In genomic region chr14:74302634-74303569, GRCh38 we compare ENCODE assay signal across 1 cellular context.
A peak's percentile ranks its signal among the peaks of the same experiment; 100 is the strongest.
TF ChIP-seq lines count a peak whose summit lies in the region.

Gene ABCD4 (minus strand): TSS chr14:74302934. CDS start chr14:74302912, 22 bp downstream.

TF ChIP-seq in HepG2, 621 proteins besides CTCF, POLR2A, EP300 and RAD21 (continued from another document and continues in another):
- no peak for TF ChIP-seq ZNF513 (CRISPR knock-in tag; conservative IDR thresholded peaks at IDR 0.05)
- no peak for TF ChIP-seq MEIS1 (CRISPR knock-in tag; IDR thresholded peaks at IDR 0.05; ENCODE audit: borderline replicate concordance)
- TF ChIP-seq MED8 (CRISPR knock-in tag; IDR thresholded peaks at IDR 0.05; ENCODE audit: insufficient replicate concordance): no peak
- no peak for TF ChIP-seq REXO4 (CRISPR knock-in tag; IDR thresholded peaks at IDR 0.05; ENCODE audit: borderline replicate concordance)
- TF ChIP-seq KLF12 (CRISPR knock-in tag; IDR thresholded peaks at IDR 0.05; ENCODE audit: borderline replicate concordance): peak; percentile 76; the same call in 1 of the 2 replicates
- TF ChIP-seq U2AF1 (optimal IDR thresholded peaks at IDR 0.05; ENCODE audit: low read depth, low read length): no peak
- no peak for TF ChIP-seq PRPF4 (IDR thresholded peaks at IDR 0.05; ENCODE audit: low read depth, low read length, poor library complexity, severe bottlenecking)
- peak; percentile 83 for TF ChIP-seq ZNF768 (CRISPR knock-in tag; IDR thresholded peaks at IDR 0.05)
- TF ChIP-seq GATA4 (IDR thresholded peaks at IDR 0.05; ENCODE audit: borderline replicate concordance, low read depth): peak; percentile 79; the same call in 1 of the 2 replicates
- TF ChIP-seq NFATC3 (CRISPR knock-in tag; IDR thresholded peaks at IDR 0.05): no peak
- no peak for TF ChIP-seq ZBTB49 (CRISPR knock-in tag; IDR thresholded peaks at IDR 0.05; ENCODE audit: borderline replicate concordance)
- peak; percentile 11; the same call in 1 of the 2 replicates for TF ChIP-seq SIX1 (CRISPR knock-in tag; IDR thresholded peaks at IDR 0.05; ENCODE audit: borderline replicate concordance)
- TF ChIP-seq CREB3 (CRISPR knock-in tag; IDR thresholded peaks at IDR 0.05): no peak
- no peak for TF ChIP-seq CEBPZ (IDR thresholded peaks at IDR 0.05; ENCODE audit: low read length)
- peak; percentile 57; the same call in 1 of the 2 replicates for TF ChIP-seq MAZ (IDR thresholded peaks at IDR 0.05; ENCODE audit: borderline replicate concordance, low read depth, low read length)
- peak; percentile 62; the same call in 1 of the 2 replicates for TF ChIP-seq MAZ (CRISPR knock-in tag; IDR thresholded peaks at IDR 0.05; ENCODE audit: low read depth)
- no peak for TF ChIP-seq RBM22 (optimal IDR thresholded peaks at IDR 0.05; ENCODE audit: low read length)
- TF ChIP-seq ZBTB4 (CRISPR knock-in tag; IDR thresholded peaks at IDR 0.05; ENCODE audit: borderline replicate concordance): peak; percentile 69; the same call in 1 of the 2 replicates
- TF ChIP-seq ZBTB38 (CRISPR knock-in tag; IDR thresholded peaks at IDR 0.05): no peak
- no peak for TF ChIP-seq ATF7 (IDR thresholded peaks at IDR 0.05)
- TF ChIP-seq ATF7 (CRISPR knock-in tag; IDR thresholded peaks at IDR 0.05): no peak
- no peak for TF ChIP-seq ZNF383 (CRISPR knock-in tag; IDR thresholded peaks at IDR 0.05; ENCODE audit: borderline replicate concordance)
- no peak for TF ChIP-seq ZC3H13 (CRISPR knock-in tag; IDR thresholded peaks at IDR 0.05)
- 0 out of 2 replicates have a peak, but pooled peaks have one; percentile 14 for TF ChIP-seq HNF4G (IDR thresholded peaks at IDR 0.05; ENCODE audit: borderline replicate concordance, low read depth, low read length)
- peak; percentile 17; the same call in 1 of the 2 replicates for TF ChIP-seq HNF4G (CRISPR knock-in tag; IDR thresholded peaks at IDR 0.05; ENCODE audit: borderline replicate concordance, low read depth)
- peak; percentile 78; the same call in 1 of the 2 replicates for TF ChIP-seq SALL2 (CRISPR knock-in tag; IDR thresholded peaks at IDR 0.05)
- TF ChIP-seq TBX3 (IDR thresholded peaks at IDR 0.05; ENCODE audit: borderline replicate concordance): no peak
- peak in 1 of 2 experiments; percentile 96; a peak in 2 of 4 replicates for TF ChIP-seq KLF16 (CRISPR knock-in tag; IDR thresholded peaks at IDR 0.05)
- TF ChIP-seq ZBTB3 (CRISPR knock-in tag; IDR thresholded peaks at IDR 0.05; ENCODE audit: borderline replicate concordance, low read depth): no peak
- no peak for TF ChIP-seq GRHL1 (CRISPR knock-in tag; conservative IDR thresholded peaks at IDR 0.05)
- TF ChIP-seq NCOA2 (CRISPR knock-in tag; IDR thresholded peaks at IDR 0.05): peak; percentile 22; the same call in 1 of the 2 replicates
- no peak for TF ChIP-seq TRIM24 (CRISPR knock-in tag; IDR thresholded peaks at IDR 0.05)
- no peak for TF ChIP-seq AFF4 (CRISPR knock-in tag; IDR thresholded peaks at IDR 0.05)
- no peak for TF ChIP-seq ZNF260 (CRISPR knock-in tag; IDR thresholded peaks at IDR 0.05; ENCODE audit: borderline replicate concordance, low read depth)
- TF ChIP-seq PCBP1 (IDR thresholded peaks at IDR 0.05; ENCODE audit: borderline replicate concordance, low read depth, low read length): peak; percentile 87; the same call in 1 of the 2 replicates
- peak; percentile 80; the same call in 1 of the 2 replicates for TF ChIP-seq YEATS4 (CRISPR knock-in tag; IDR thresholded peaks at IDR 0.05; ENCODE audit: borderline replicate concordance)
- no peak for TF ChIP-seq ZNF510 (CRISPR knock-in tag; IDR thresholded peaks at IDR 0.05; ENCODE audit: low read depth)
- no peak for TF ChIP-seq PBX3 (CRISPR knock-in tag; IDR thresholded peaks at IDR 0.05; ENCODE audit: borderline replicate concordance)
- no peak for TF ChIP-seq SNAPC5 (CRISPR knock-in tag; IDR thresholded peaks at IDR 0.05; ENCODE audit: borderline replicate concordance)
- TF ChIP-seq ZNF766 (CRISPR knock-in tag; IDR thresholded peaks at IDR 0.05; ENCODE audit: borderline replicate concordance): peak; percentile 46; the same call in 1 of the 2 replicates
